1 cellular context compared by ENCODE assay signal in genomic region chr3:145776782-145777408, GRCh38.
TF ChIP-seq lines count a peak whose summit lies in the region.

No MANE protein-coding gene starts in this region.

TF ChIP-seq in GM23338, 12 proteins besides CTCF, POLR2A, EP300 and RAD21 (continued from another document):
- TF ChIP-seq ZNF462 (CRISPR knock-in tag; IDR thresholded peaks at IDR 0.05) (no peak), ETS1 (IDR thresholded peaks at IDR 0.05) (no peak), JUNB (IDR thresholded peaks at IDR 0.05; ENCODE audit: unreplicated experiment) (no peak), ZNF331 (CRISPR knock-in tag; IDR thresholded peaks at IDR 0.05; ENCODE audit: low read depth) (no peak), EZH2 (IDR thresholded peaks at IDR 0.05; ENCODE audit: low read depth, unreplicated experiment) (no peak), CREB1 (CRISPR knock-in tag; IDR thresholded peaks at IDR 0.05; ENCODE audit: low read depth) (no peak), POLR2AphosphoS5 (IDR thresholded peaks at IDR 0.05; ENCODE audit: low read depth) (no peak), ZNF114 (CRISPR knock-in tag; IDR thresholded peaks at IDR 0.05) (no peak)
TF ChIP-seq in GM23338: peak in this region for 0.
